ENCODE assay signal across 8 cellular contexts in genomic region chr11:66336234-66337102, GRCh38. TPM values are rescaled to one million over a fixed set of nuclear protein-coding genes. Genes with fewer than 3 reads are reported as not detected.
DNase-seq lines count a peak whose midpoint lies in the region; ATAC-seq, FAIRE-seq and TF ChIP-seq lines count a peak whose summit lies in the region.

Gene RIN1 (minus strand): TSS chr11:66336434. CDS start chr11:66336402, 32 bp downstream.

- CTCF ChIA-PET in CD4-positive, alpha-beta T cell (lab: Charles Lee), result interaction anchor here (0.7 to 1.7 kb wide), 2 partner anchors 24 to 25 kb away, joined by 3 to 6 read pairs; no protein-coding TSS in a partner anchor
- CTCF ChIA-PET in K562 (lab: Yijun Ruan, JAX; ENCODE audit: low intra/inter-chr PET ratio), result interaction anchor here (0.6 to 1.7 kb wide), 3 partner anchors 25 to 447 kb away, joined by 4 to 8 read pairs (median 8); no protein-coding TSS in a partner anchor

- intact Hi-C loops in CD4-positive, alpha-beta T cell (cut with DNase I, micrococcal nuclease), result no loop called here
- intact Hi-C loops in K562 (cut with micrococcal nuclease), result loop anchor here (1.0 kb wide), 1 partner anchor 24 kb away; no protein-coding TSS in a partner anchor
- intact Hi-C loops in prostate gland (cut with DNase I), result no loop called here

- H2AFZ ChIP-seq in K562 (ENCODE audit: low read depth, low read length), result 0 out of 2 replicates have a peak within 1 kb of the TSS, but pooled peaks have one; percentile 8

- H3K4me2 ChIP-seq in K562 (ENCODE audit: insufficient read depth, low read length), result no peak within 1 kb of the TSS; the same call in 1 of the 2 replicates

- FAIRE-seq in K562 (lab: Jason Lieb, UNC), result peak; percentile 93

- H3K36me3 ChIP-seq in K562 (ENCODE audit: control insufficient read depth, insufficient read depth, low read length) (peaks cover 43% of the 10 kb centered on the region; the same call in 2 of the 3 replicates), prostate gland (peaks cover 10 to 20% of the 10 kb centered on the region in 2 donors)

- 40% methylated on average over 17 of the region's 22 CpGs for WGBS in K562 (ENCODE audit: insufficient coverage, low coverage, missing lambda C conversion rate)
- 4% methylated on average over 20 of the region's 22 CpGs for WGBS in prostate gland

- no peaks in the 10 kb centered on the region for H3K79me2 ChIP-seq in K562 (ENCODE audit: control insufficient read depth, insufficient read depth, low read length)

- peak within 1 kb of the TSS; percentile 89 for H3K4me3 Mint-ChIP-seq in CD4-positive, alpha-beta T cell

- TF ChIP-seq POLR2A in GM19193 (IDR thresholded peaks at IDR 0.05; ENCODE audit: extremely low read depth, insufficient read depth, insufficient read length) (peak; percentile 11), K562 (conservative IDR thresholded peaks at IDR 0.05) (peak; percentile 45; the same call in 1 of the 2 replicates), prostate gland (IDR thresholded peaks at IDR 0.05) (no peak)

- peak in 2 of 10 experiments; percentile 28 to 31 for DNase-seq in CD4-positive, alpha-beta T cell
- DNase-seq in HPDE6-E6E7 (ENCODE audit: extremely low spot score) (peak; percentile 91), SHP77 (lab: John Stamatoyannopoulos, UW) (peak; percentile 86 to 89), K562 (ENCODE audit: extremely low read depth in 1 of 4, low spot score in 3 of 4) (peak; percentile 81 to 85 (median 84)), hepatic stellate cell (ENCODE audit: low spot score) (peak; percentile 100), prostate gland (ENCODE audit: low spot score) (no peak), NCI-H187 treated with DMSO at 0.1 percent for 48 hours (lab: John Stamatoyannopoulos, UW) (no peak)

- no peaks in the 10 kb centered on the region for H3K9me3 ChIP-seq in CD4-positive, alpha-beta T cell (ENCODE audit: control insufficient read depth, low read length)
- H3K9me3 ChIP-seq in K562 (replicated peaks; ENCODE audit: control insufficient read depth, insufficient read depth, low read depth, low read length) (no peaks in the 10 kb centered on the region), prostate gland (no peaks in the 10 kb centered on the region)

- H3K4me3 ChIP-seq in K562, result no peak within 1 kb of the TSS
- peak within 1 kb of the TSS; percentile 39 to 48 for H3K4me3 ChIP-seq in prostate gland

- H3K4me1 ChIP-seq in K562 (replicated peaks in 1 of 2; ENCODE audit: control insufficient read depth in 2 of 2, insufficient read depth in 2 of 2, low read length in 2 of 2) (peaks cover 7 to 55% of the 10 kb centered on the region in 2 experiments; a peak in 4 of 5 replicates), prostate gland (replicated peaks) (peaks cover 9% of the 10 kb centered on the region)

- H3K27me3 ChIP-seq in CD4-positive, alpha-beta T cell (ENCODE audit: control insufficient read depth, insufficient read depth, low read length), result no peaks in the 10 kb centered on the region
- no peaks in the 10 kb centered on the region for H3K27me3 ChIP-seq in K562 (ENCODE audit: control insufficient read depth in 2 of 2, insufficient read depth in 2 of 2, low read length in 2 of 2)
- H3K27me3 ChIP-seq in prostate gland (replicated peaks; ENCODE audit: insufficient read depth), result no peaks in the 10 kb centered on the region

- POLR2A ChIA-PET in CD4-positive, alpha-beta T cell (lab: Charles Lee), result interaction anchor here (0.9 to 3.0 kb wide), 4 partner anchors 8 to 291 kb away, joined by 3 to 16 read pairs (median 6); partner anchors contain the start of genes BRMS1 and YIF1A
- POLR2A ChIA-PET in K562 (lab: Yijun Ruan, JAX), result interaction anchor here (0.6 to 1.0 kb wide), 5 partner anchors 8 to 729 kb away, joined by 3 to 6 read pairs (median 3); partner anchors contain the start of genes BRMS1 and YIF1A

- no peaks in the 10 kb centered on the region for H3K27me3 Mint-ChIP-seq in CD4-positive, alpha-beta T cell

- TF ChIP-seq CTCF in CD4-positive, alpha-beta T cell (IDR thresholded peaks at IDR 0.05), result no peak
- TF ChIP-seq CTCF in K562 (IDR thresholded peaks at IDR 0.05 in 2 of 3, conservative IDR thresholded peaks at IDR 0.05 in 1 of 3; ENCODE audit: insufficient read depth in 2 of 3, low read depth in 1 of 3, low read length in 3 of 3) (peak; percentile 73 to 86 (median 80)), prostate gland (IDR thresholded peaks at IDR 0.05) (peak in 2 of 4 experiments; percentile 26 to 37)

- no peaks in the 10 kb centered on the region for H3K9me1 ChIP-seq in K562 (ENCODE audit: control insufficient read depth, insufficient read depth, low read length)

- H3K27ac Mint-ChIP-seq in CD4-positive, alpha-beta T cell, result peak within 1 kb of the TSS; percentile 49

- peaks cover 19% of the 10 kb centered on the region for H3K4me1 Mint-ChIP-seq in CD4-positive, alpha-beta T cell (ENCODE audit: low read depth)

- peak; percentile 68 for ATAC-seq in CD4-positive, alpha-beta T cell (ENCODE audit: poor library complexity)
- peak; percentile 89 for ATAC-seq in K562

- no peaks in the 10 kb centered on the region for H3K9me3 Mint-ChIP-seq in CD4-positive, alpha-beta T cell

- BruUV-seq in K562 (replicated peaks; lab: Mats Ljungman, UMichigan), result no TSS peak

- in situ Hi-C loops in K562 (cut with MboI), result no loop called here

- TF ChIP-seq EP300 in K562 (IDR thresholded peaks at IDR 0.05; ENCODE audit: low read length), result peak; percentile 5; the same call in 1 of the 2 replicates

- peaks cover 3% of the 10 kb centered on the region; the same call in 1 of the 2 replicates for H4K20me1 ChIP-seq in K562 (replicated peaks; ENCODE audit: control insufficient read depth, insufficient read depth, low read length)

- peaks cover 35% of the 10 kb centered on the region for H3K36me3 Mint-ChIP-seq in CD4-positive, alpha-beta T cell (ENCODE audit: low read depth)

- TF ChIP-seq RAD21 in K562 (CRISPR knock-in tag; conservative IDR thresholded peaks at IDR 0.05 in 1 of 2, IDR thresholded peaks at IDR 0.05 in 1 of 2), result peak; percentile 76 to 80

- H3K27ac ChIP-seq in CD4-positive, alpha-beta T cell (ENCODE audit: low read depth, low read length), result no peak within 1 kb of the TSS
- H3K27ac ChIP-seq in K562 (ENCODE audit: extremely low read depth, low read depth, low read length) (no peak within 1 kb of the TSS), prostate gland (peak within 1 kb of the TSS; percentile 61 to 75)

- peak within 1 kb of the TSS in 1 of 2 experiments; percentile 80; a peak in 2 of 4 replicates for H3K9ac ChIP-seq in K562 (ENCODE audit: insufficient read depth in 1 of 2, low read depth in 2 of 2, low read length in 2 of 2)

TF ChIP-seq in K562, 482 proteins besides CTCF, POLR2A, EP300 and RAD21 (continues in another document):
- TF ChIP-seq NFRKB (IDR thresholded peaks at IDR 0.05; ENCODE audit: low read depth) (peak; percentile 44; the same call in 1 of the 2 replicates), TFAP4 (CRISPR knock-in tag; IDR thresholded peaks at IDR 0.05; ENCODE audit: borderline replicate concordance) (peak; percentile 84; the same call in 1 of the 2 replicates), CREM (IDR thresholded peaks at IDR 0.05; ENCODE audit: low read depth) (peak; percentile 61), KLF1 (tag; IDR thresholded peaks at IDR 0.05) (no peak), CCNT2 (IDR thresholded peaks at IDR 0.05; ENCODE audit: borderline replicate concordance, extremely low read depth, insufficient read length, low read depth, low read length) (no peak), TFE3 (CRISPR knock-in tag; IDR thresholded peaks at IDR 0.05) (no peak)

RNA-seq across cellular contexts. Expression of gene RIN1, which starts in this region (rescaled TPM):
- total RNA-seq in CD4-positive, alpha-beta T cell, result 1 to 10 TPM; 1.2 to 1.6 TPM
- total RNA-seq in K562 (2011; cell fraction: chromatin; rRNA removed; ENCODE audit: low replicate concordance), result 0.74 and 1.8 TPM in 2 replicates
- total RNA-seq in K562 (2011; cell fraction: nucleolus; rRNA removed), result 0.79 and 1.2 TPM in 2 replicates
- 1.1 and 1.2 TPM in 2 replicates for total RNA-seq in K562 (2011; cell fraction: nucleoplasm; rRNA removed)
- total RNA-seq in K562 (2014; rRNA removed), result 0.73 and 0.90 TPM in 2 replicates
- 0.25 TPM in 1 of 2 replicates, not detected in the other for total RNA-seq in K562 (2014; rRNA removed; fragmentation: Illumina TruSeq; extraction: Trizol)
- 0.34 and 0.47 TPM in 2 replicates for total RNA-seq in K562 (2015; rRNA removed; fragmentation: Illumina TruSeq; extraction: Trizol)
- 0.40 and 1.2 TPM in 2 replicates for total RNA-seq in K562 (2021)
- 0.20 and 0.35 TPM in 2 replicates for polyA plus RNA-seq in K562 (2011; rRNA removed)
- 0.21 and 1.2 TPM in 2 replicates for polyA plus RNA-seq in K562 (2011; cell fraction: cytosol; rRNA removed)
- 2.0 and 3.7 TPM in 2 replicates for polyA plus RNA-seq in K562 (2011; cell fraction: nucleus; rRNA removed)
- 0.76 and 1.3 TPM in 2 replicates for polyA plus RNA-seq in K562 (2012)
- 0.36 and 0.43 TPM in 2 replicates for polyA plus RNA-seq in K562 (2014; fragmentation: Illumina TruSeq; extraction: Trizol)
- under 1 TPM in 1 of 2 experiments, not detected in 1; 0.01 TPM for polyA plus RNA-seq in K562 (2014; fragmentation: Nextera tagmentation; extraction: Ambion mirVana)
- polyA plus RNA-seq in K562 (2014; rRNA removed), result 0.26 and 0.48 TPM in 2 replicates
- polyA minus RNA-seq in K562 (2011; rRNA and poly(A)+ RNA removed), result 0.15 TPM in 1 of 2 replicates, not detected in the other
- 0.29 and 1.3 TPM in 2 replicates for polyA minus RNA-seq in K562 (2011; cell fraction: cytosol; rRNA and poly(A)+ RNA removed)
- 0.67 and 1.2 TPM in 2 replicates for polyA minus RNA-seq in K562 (2011; cell fraction: nucleus; rRNA and poly(A)+ RNA removed)
- 10 to 100 TPM; 12.8 to 16.9 TPM for total RNA-seq in prostate gland

Comparison
In these comparisons a context has a peak if more than half of its experiments do, and no peak if none do; other contexts are left out.
1. RNA of gene RIN1 (total RNA-seq): 12.8 to 16.9 TPM in prostate gland; 1.2 to 1.6 TPM in CD4-positive, alpha-beta T cell and 0.25 to 1.8 TPM in K562; every median in the first group is over 4 times any median in the second.
2. DNase-seq: peak in HPDE6-E6E7 (single experiment), SHP77 (2 of 2), K562 (4 of 4) and hepatic stellate cell (single experiment); none in prostate gland (single experiment) and NCI-H187 treated with DMSO at 0.1 percent for 48 hours (single experiment).
3. H3K27ac ChIP-seq: peak in prostate gland (2 of 2); none in CD4-positive, alpha-beta T cell (single experiment) and K562 (single experiment).